In genomic region chr9:81686614-81687520, GRCh38 we compare ENCODE assay signal across 2 cellular contexts.
TF ChIP-seq lines count a peak whose summit lies in the region.

No MANE protein-coding gene starts in this region.

TF ChIP-seq in GM12891, 5 proteins besides CTCF, POLR2A, EP300 and RAD21:
- TF ChIP-seq PAX5 (IDR thresholded peaks at IDR 0.05; ENCODE audit: insufficient read depth, low read length, severe bottlenecking) (no peak), TAF1 (IDR thresholded peaks at IDR 0.05; ENCODE audit: low read depth, low read length) (no peak), SPI1 (IDR thresholded peaks at IDR 0.05; ENCODE audit: low read depth, low read length) (no peak), POLR2AphosphoS5 (IDR thresholded peaks at IDR 0.05; ENCODE audit: low read depth, low read length) (no peak), POU2F2 (IDR thresholded peaks at IDR 0.05; ENCODE audit: low read depth, low read length) (no peak)

TF ChIP-seq in IMR-90, 13 proteins besides CTCF, POLR2A, EP300 and RAD21:
- TF ChIP-seq MAZ (IDR thresholded peaks at IDR 0.05; ENCODE audit: borderline replicate concordance, low read depth, low read length), result no peak
- TF ChIP-seq RFX5 (IDR thresholded peaks at IDR 0.05; ENCODE audit: low read depth, low read length), result no peak
- TF ChIP-seq FOS (IDR thresholded peaks at IDR 0.05; ENCODE audit: low read depth, low read length), result no peak
- peak; percentile 71 for TF ChIP-seq SMC3 (IDR thresholded peaks at IDR 0.05; ENCODE audit: low read depth, low read length)
- no peak for TF ChIP-seq USF2 (IDR thresholded peaks at IDR 0.05; ENCODE audit: low read depth, low read length)
- no peak for TF ChIP-seq BHLHE40 (IDR thresholded peaks at IDR 0.05; ENCODE audit: low read depth, low read length)
- TF ChIP-seq CHD1 (IDR thresholded peaks at IDR 0.05; ENCODE audit: low read depth, low read length), result no peak
- TF ChIP-seq NFE2L2 (IDR thresholded peaks at IDR 0.05; ENCODE audit: low read depth, low read length), result no peak
- no peak for TF ChIP-seq RCOR1 (IDR thresholded peaks at IDR 0.05; ENCODE audit: insufficient replicate concordance, low read length)
- no peak for TF ChIP-seq ELK1 (IDR thresholded peaks at IDR 0.05; ENCODE audit: borderline replicate concordance, low read depth, low read length)
- TF ChIP-seq MXI1 (IDR thresholded peaks at IDR 0.05; ENCODE audit: borderline replicate concordance, low read depth, low read length), result 0 out of 2 replicates have a peak, but pooled peaks have one; percentile 20
- TF ChIP-seq CEBPB (IDR thresholded peaks at IDR 0.05; ENCODE audit: low read depth, low read length), result 0 out of 2 replicates have a peak, but pooled peaks have one; percentile 12
- no peak for TF ChIP-seq MAFK (IDR thresholded peaks at IDR 0.05; ENCODE audit: low read depth, low read length)
TF ChIP-seq in IMR-90: peak in this region for 3.
